27 cellular contexts compared by ENCODE assay signal in the genomic region with DNA sequence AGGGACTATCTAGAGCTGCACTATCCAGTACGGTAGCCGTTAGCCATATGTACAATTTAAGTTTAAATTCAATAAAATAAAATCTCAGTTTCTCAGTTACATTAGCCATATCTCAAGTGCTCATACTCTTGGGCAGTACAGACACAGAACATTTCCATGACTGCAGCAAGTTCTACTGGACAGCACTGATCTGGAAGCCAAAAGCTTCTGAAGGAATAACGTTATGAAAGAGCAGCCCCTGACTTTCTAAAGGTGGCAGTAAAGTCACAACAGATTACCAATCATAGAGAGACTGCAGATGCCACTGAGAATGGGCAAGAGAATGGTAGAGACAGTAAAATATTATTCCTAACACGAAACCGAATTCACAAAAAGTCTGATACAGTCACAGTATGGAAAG.
"Had no signal": no experiment of that assay in that cellular context is flagged by ENCODE, and none has a peak within 500 bp of the region (broad histone marks: within the 10 kb centered on the region; RNA-seq: fewer than 3 reads in every experiment).

No MANE protein-coding gene starts in this region.

- ATAC-seq: esophagus mucosa; gastrocnemius medialis; left colon; mucosa of descending colon; natural killer cell treated with Interleukin-12 subunit alpha and Interleukin-12 subunit beta and Interleukin-15 and Interleukin-18, amount 100 ng/mL, for 72 hours; pancreas; sciatic nerve; stimulated activated naive CD8-positive, alpha-beta T cell treated with anti-CD3 and anti-CD28 coated beads, Interleukin-15, amount 100 ng/mL, for 72 hours; upper lobe of right lung had no signal

- H3K4me1 ChIP-seq: pancreas, suprapubic skin, transverse colon, upper lobe of right lung, uterus had no signal

- H3K9me3 ChIP-seq: gastrocnemius medialis, mucosa of descending colon, neutrophil, pancreas, suprapubic skin, transverse colon, upper lobe of right lung, uterus had no signal

- H3K4me3 ChIP-seq: gastrocnemius medialis, lung, mucosa of descending colon, pancreas, smooth muscle cell, suprapubic skin, transverse colon, upper lobe of right lung, uterus had no signal

- H3K27ac ChIP-seq: epithelial cell of prostate, gastrocnemius medialis, neutrophil, pancreas, suprapubic skin, transverse colon, upper lobe of right lung, uterus had no signal

- H3K27me3 ChIP-seq: gastrocnemius medialis, neutrophil, pancreas, suprapubic skin, transverse colon, upper lobe of right lung, uterus had no signal

- H3K36me3 ChIP-seq: gastrocnemius medialis, pancreas, transverse colon, uterus had no signal

- DNase-seq: effector CD8-positive, alpha-beta T cell; endodermal cell; foreskin fibroblast; gastrocnemius medialis; head of caudate nucleus; hippocampal formation; left colon; mucosa of descending colon; naive B cell; pancreas; stimulated activated CD4-positive, alpha-beta T cell treated with anti-CD3 and anti-CD28 coated beads, Interleukin-12 subunit alpha, Interleukin-12 subunit beta, amount 100 ng/mL, for 4 hours; stimulated activated CD4-positive, alpha-beta T cell treated with anti-CD3 and anti-CD28 coated beads, Interleukin-1b, Interleukin-23, amount 100 ng/mL, for 48 hours; stimulated activated CD4-positive, alpha-beta T cell treated with anti-CD3 and anti-CD28 coated beads, Interleukin-4, amount 100 ng/mL, for 1 hour; stimulated activated CD8-positive, alpha-beta memory T cell treated with anti-CD3 and anti-CD28 coated beads, Interleukin-4, amount 100 ng/mL, for 48 hours; stimulated activated naive CD4-positive, alpha-beta T cell; stimulated activated naive CD8-positive, alpha-beta T cell treated with anti-CD3 and anti-CD28 coated beads, Interleukin-15, amount 100 ng/mL, for 72 hours; transverse colon; upper lobe of right lung; uterus had no signal

- H3K4me2 ChIP-seq: smooth muscle cell had no signal
